19 cellular contexts compared by ENCODE assay signal in genomic region chr1:22741118-22741517, GRCh38. TPM values are rescaled to one million over a fixed set of nuclear protein-coding genes. Genes with fewer than 3 reads are reported as not detected.
DNase-seq lines count a peak whose midpoint lies in the region; ATAC-seq and TF ChIP-seq lines count a peak whose summit lies in the region.
"Had no signal": no experiment of that assay in that cellular context is flagged by ENCODE, and none has a peak within 500 bp of the region (broad histone marks: within the 10 kb centered on the region; RNA-seq: fewer than 3 reads in every experiment).

No MANE protein-coding gene starts in this region.

- TF ChIP-seq CTCF in osteocyte (IDR thresholded peaks at IDR 0.05), result no peak

- DNase-seq in NCI-H2171 treated with DMSO at 0.1 percent for 48 hours (lab: John Stamatoyannopoulos, UW) (peak; percentile 46), NCI-H2171 (lab: John Stamatoyannopoulos, UW) (no peak), NCI-H82 treated with DMSO at 0.1 percent for 48 hours (lab: John Stamatoyannopoulos, UW; ENCODE audit: unreplicated experiment) (peak; percentile 50), osteocyte (ENCODE audit: extremely low spot score, unreplicated experiment) (no peak), DMS53 (lab: John Stamatoyannopoulos, UW) (no peak), germinal center (ENCODE audit: low spot score) (no peak), left ventricle myocardium superior (no peak)
- DNase-seq: BE2C; Calu3; CD4-positive, alpha-beta memory T cell; NCI-H1048; NCI-H146; NCI-H2081 treated with DMSO at 0.1 percent for 48 hours; NCI-H226; NCI-H526 treated with DMSO at 0.1 percent for 48 hours; PC-9 had no signal

- H3K4me1 Mint-ChIP-seq in dendritic cell treated with granulocyte-macrophage colony-stimulating factor and Interleukin-4, amounts not matched to agents 40 ng/mL and 50 ng/mL, for 4 days (ENCODE audit: low read depth), result peaks cover 48% of the 10 kb centered on the region
- peaks cover 46% of the 10 kb centered on the region for H3K4me1 Mint-ChIP-seq in osteocyte (ENCODE audit: unreplicated experiment)
- H3K4me1 Mint-ChIP-seq: CD4-positive, alpha-beta memory T cell had no signal

- no peaks in the 10 kb centered on the region for H3K9me3 Mint-ChIP-seq in dendritic cell treated with granulocyte-macrophage colony-stimulating factor and Interleukin-4, amounts not matched to agents 40 ng/mL and 50 ng/mL, for 4 days
- H3K9me3 Mint-ChIP-seq in osteocyte (ENCODE audit: unreplicated experiment), result no peaks in the 10 kb centered on the region
- H3K9me3 Mint-ChIP-seq: CD4-positive, alpha-beta memory T cell had no signal

- no peaks in the 10 kb centered on the region for H3K36me3 Mint-ChIP-seq in dendritic cell treated with granulocyte-macrophage colony-stimulating factor and Interleukin-4, amounts not matched to agents 40 ng/mL and 50 ng/mL, for 4 days (ENCODE audit: low read depth)
- no peaks in the 10 kb centered on the region for H3K36me3 Mint-ChIP-seq in osteocyte (ENCODE audit: unreplicated experiment)
- H3K36me3 Mint-ChIP-seq: CD4-positive, alpha-beta memory T cell had no signal

- H3K27ac Mint-ChIP-seq in dendritic cell treated with granulocyte-macrophage colony-stimulating factor and Interleukin-4, amounts not matched to agents 40 ng/mL and 50 ng/mL, for 4 days, result peak overlapping the region; percentile 11
- peak overlapping the region; percentile 89 for H3K27ac Mint-ChIP-seq in osteocyte (ENCODE audit: unreplicated experiment)
- H3K27ac Mint-ChIP-seq: CD4-positive, alpha-beta memory T cell had no signal

- intact Hi-C loops in dendritic cell treated with granulocyte-macrophage colony-stimulating factor and Interleukin-4, amounts not matched to agents 40 ng/mL and 50 ng/mL, for 4 days (cut with micrococcal nuclease), result no loop called here
- intact Hi-C loops in left ventricle myocardium superior (cut with micrococcal nuclease), result no loop called here

- peaks cover 11% of the 10 kb centered on the region for H3K27me3 Mint-ChIP-seq in dendritic cell treated with granulocyte-macrophage colony-stimulating factor and Interleukin-4, amounts not matched to agents 40 ng/mL and 50 ng/mL, for 4 days
- H3K27me3 Mint-ChIP-seq in osteocyte (ENCODE audit: unreplicated experiment), result no peaks in the 10 kb centered on the region

- ATAC-seq in left ventricle myocardium superior, result no peak
- ATAC-seq: HCT116, HepG2 had no signal

- no peak overlapping the region for H3K4me3 Mint-ChIP-seq in dendritic cell treated with granulocyte-macrophage colony-stimulating factor and Interleukin-4, amounts not matched to agents 40 ng/mL and 50 ng/mL, for 4 days
- H3K4me3 Mint-ChIP-seq in osteocyte (ENCODE audit: unreplicated experiment), result no peak overlapping the region
- H3K4me3 Mint-ChIP-seq: CD4-positive, alpha-beta memory T cell had no signal

RNA-seq across cellular contexts. Expression of gene EPHB2, which starts 30.5 kb away (rescaled TPM):
- total RNA-seq in osteocyte, result 32.5 and 33.6 TPM in 2 replicates
- 2.4 TPM for total RNA-seq in left ventricle myocardium superior

Comparison
In these comparisons a context has a peak if more than half of its experiments do, and no peak if none do; other contexts are left out.
1. DNase-seq: peak in NCI-H2171 treated with DMSO at 0.1 percent for 48 hours (single experiment) and NCI-H82 treated with DMSO at 0.1 percent for 48 hours (single experiment); none in NCI-H2171 (single experiment), osteocyte (single experiment), DMS53 (single experiment), germinal center (single experiment) and left ventricle myocardium superior (single experiment).